Comparison of ENCODE assay signal across 11 cellular contexts in the genomic region with DNA sequence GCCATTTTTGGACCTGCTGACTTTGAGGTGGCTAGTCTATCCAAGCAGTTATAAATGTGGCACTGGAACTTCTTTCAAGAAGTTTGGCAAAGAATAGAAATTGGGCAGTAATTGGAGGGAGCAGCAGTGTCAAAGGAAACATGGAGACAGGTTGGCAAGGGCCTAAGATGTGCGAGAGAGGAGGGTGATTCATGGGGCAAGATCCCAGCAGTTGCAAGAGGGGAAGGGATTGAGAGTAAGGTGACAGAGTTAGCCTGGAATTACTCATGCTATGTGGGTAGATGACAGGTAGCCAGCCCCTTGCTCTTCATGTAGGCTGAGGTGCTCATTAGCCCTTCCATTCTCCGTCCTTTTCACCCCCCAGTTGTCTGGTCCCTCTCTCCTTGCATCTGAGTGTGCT.
"Had no signal": no experiment of that assay in that cellular context is flagged by ENCODE, and none has a peak within 500 bp of the region (broad histone marks: within the 10 kb centered on the region; RNA-seq: fewer than 3 reads in every experiment).

No MANE protein-coding gene starts in this region.

- H3K27ac Mint-ChIP-seq: activated naive CD4-positive, alpha-beta T cell treated with anti-CD3 and anti-CD28 coated beads, Interleukin-2, amount 50 U/mL, for 24 hours; endodermal cell; natural killer cell; stimulated activated naive CD8-positive, alpha-beta T cell treated with anti-CD3 and anti-CD28 coated beads, Interleukin-15, amount 100 ng/mL, for 72 hours had no signal

- H3K36me3 Mint-ChIP-seq: activated naive CD4-positive, alpha-beta T cell treated with anti-CD3 and anti-CD28 coated beads, Interleukin-2, amount 50 U/mL, for 24 hours; natural killer cell had no signal

- ATAC-seq: left lobe of liver; natural killer cell; stimulated activated naive CD8-positive, alpha-beta T cell treated with anti-CD3 and anti-CD28 coated beads, Interleukin-15, amount 100 ng/mL, for 72 hours had no signal

- DNase-seq: activated CD4-positive, CD25-positive, alpha-beta regulatory T cell treated with anti-CD3 and anti-CD28 coated beads, Interleukin-2, amount 50 U/mL, for 72 hours; endodermal cell; natural killer cell; ovary; stimulated activated CD4-positive, alpha-beta T cell treated with anti-CD3 and anti-CD28 coated beads, Interleukin-4, amount 100 ng/mL, for 1 hour; stimulated activated CD8-positive, alpha-beta memory T cell treated with anti-CD3 and anti-CD28 coated beads, Interleukin-4, amount 100 ng/mL, for 48 hours; stimulated activated naive CD8-positive, alpha-beta T cell treated with anti-CD3 and anti-CD28 coated beads, Interleukin-15, amount 100 ng/mL, for 72 hours had no signal

- H3K36me3 ChIP-seq: ovary, thoracic aorta had no signal

- H3K9me3 Mint-ChIP-seq: activated naive CD4-positive, alpha-beta T cell treated with anti-CD3 and anti-CD28 coated beads, Interleukin-2, amount 50 U/mL, for 24 hours; natural killer cell had no signal

- H3K27me3 ChIP-seq: ovary had no signal

- H3K4me3 Mint-ChIP-seq: activated naive CD4-positive, alpha-beta T cell treated with anti-CD3 and anti-CD28 coated beads, Interleukin-2, amount 50 U/mL, for 24 hours; brain; endodermal cell; natural killer cell; stimulated activated naive CD8-positive, alpha-beta T cell treated with anti-CD3 and anti-CD28 coated beads, Interleukin-15, amount 100 ng/mL, for 72 hours had no signal

- H3K9me3 ChIP-seq: ovary, thoracic aorta had no signal

- H3K4me3 ChIP-seq: ovary, thoracic aorta had no signal

- H3K27me3 Mint-ChIP-seq: activated naive CD4-positive, alpha-beta T cell treated with anti-CD3 and anti-CD28 coated beads, Interleukin-2, amount 50 U/mL, for 24 hours had no signal

- H3K4me1 Mint-ChIP-seq: natural killer cell had no signal

- H3K27ac ChIP-seq: ovary, thoracic aorta had no signal
